In genomic region chr1:17717595-17717994, GRCh38 we compare ENCODE assay signal across 15 cellular contexts. TPM values are rescaled to one million over a fixed set of nuclear protein-coding genes. Genes with fewer than 3 reads are reported as not detected.
"Had no signal": no experiment of that assay in that cellular context is flagged by ENCODE, and none has a peak within 500 bp of the region (broad histone marks: within the 10 kb centered on the region; RNA-seq: fewer than 3 reads in every experiment).

No MANE protein-coding gene starts in this region.

- H3K36me3 Mint-ChIP-seq: stimulated activated memory B cell treated with anti-CD40 and anti-IgM and Interleukin-4, amounts not matched to agents 10 μg/mL and 1 μg/mL and 100 μg/mL, for 72 hours had no signal

- H3K27ac Mint-ChIP-seq: activated naive CD4-positive, alpha-beta T cell treated with anti-CD3 and anti-CD28 coated beads for 36 hours; activated naive CD8-positive, alpha-beta T cell treated with anti-CD3 and anti-CD28 coated beads, Interleukin-2, amount 50 U/mL, for 24 hours; activated T-helper 17 cell treated with anti-CD3 and anti-CD28 coated beads, Interleukin-2, amount 50 U/mL, for 72 hours; stimulated activated memory B cell treated with anti-CD40 and anti-IgM and Interleukin-4, amounts not matched to agents 10 μg/mL and 1 μg/mL and 100 μg/mL, for 72 hours had no signal

- DNase-seq: activated naive CD4-positive, alpha-beta T cell treated with anti-CD3 and anti-CD28 coated beads for 36 hours; activated naive CD8-positive, alpha-beta T cell treated with anti-CD3 and anti-CD28 coated beads, Interleukin-2, amount 50 U/mL, for 24 hours; activated T-cell treated with anti-CD3 and anti-CD28 coated beads for 4 hours; aorta; effector memory CD4-positive, alpha-beta T cell; heart left ventricle; midbrain; thyroid gland had no signal

- H3K4me1 Mint-ChIP-seq: activated naive CD8-positive, alpha-beta T cell treated with anti-CD3 and anti-CD28 coated beads, Interleukin-2, amount 50 U/mL, for 24 hours; activated T-helper 17 cell treated with anti-CD3 and anti-CD28 coated beads, Interleukin-2, amount 50 U/mL, for 72 hours; stimulated activated memory B cell treated with anti-CD40 and anti-IgM and Interleukin-4, amounts not matched to agents 10 μg/mL and 1 μg/mL and 100 μg/mL, for 72 hours had no signal

- H3K9me3 Mint-ChIP-seq: activated naive CD4-positive, alpha-beta T cell treated with anti-CD3 and anti-CD28 coated beads for 36 hours; activated naive CD8-positive, alpha-beta T cell treated with anti-CD3 and anti-CD28 coated beads, Interleukin-2, amount 50 U/mL, for 24 hours; activated T-helper 17 cell treated with anti-CD3 and anti-CD28 coated beads, Interleukin-2, amount 50 U/mL, for 72 hours; stimulated activated memory B cell treated with anti-CD40 and anti-IgM and Interleukin-4, amounts not matched to agents 10 μg/mL and 1 μg/mL and 100 μg/mL, for 72 hours had no signal

- H3K4me3 Mint-ChIP-seq: activated naive CD4-positive, alpha-beta T cell treated with anti-CD3 and anti-CD28 coated beads for 36 hours; activated naive CD8-positive, alpha-beta T cell treated with anti-CD3 and anti-CD28 coated beads, Interleukin-2, amount 50 U/mL, for 24 hours; activated T-helper 17 cell treated with anti-CD3 and anti-CD28 coated beads, Interleukin-2, amount 50 U/mL, for 72 hours; stimulated activated memory B cell treated with anti-CD40 and anti-IgM and Interleukin-4, amounts not matched to agents 10 μg/mL and 1 μg/mL and 100 μg/mL, for 72 hours had no signal

- ATAC-seq: activated CD4-positive, CD25-positive, alpha-beta regulatory T cell treated with anti-CD3 and anti-CD28 coated beads, Interleukin-2, amount 50 U/mL, for 24 hours; activated naive CD8-positive, alpha-beta T cell treated with anti-CD3 and anti-CD28 coated beads, Interleukin-2, amount 50 U/mL, for 24 hours; activated T-helper 17 cell treated with anti-CD3 and anti-CD28 coated beads, Interleukin-2, amount 50 U/mL, for 72 hours; heart left ventricle; left lobe of liver; stimulated activated memory B cell treated with anti-CD40 and anti-IgM and Interleukin-4, amounts not matched to agents 10 μg/mL and 1 μg/mL and 100 μg/mL, for 72 hours had no signal

RNA-seq across cellular contexts. Expression of gene ACTL8, which starts 37.5 kb away (rescaled TPM):
- total RNA-seq: activated CD8-positive, alpha-beta memory T cell treated with anti-CD3 and anti-CD28 coated beads for 36 hours; aorta; heart left ventricle; left lobe of liver; lung microvascular endothelial cell; myocyte; thyroid gland had no signal
